ENCODE assay signal across 8 cellular contexts in genomic region chr11:447923-448731, GRCh38. TPM values are rescaled to one million over a fixed set of nuclear protein-coding genes. Genes with fewer than 3 reads are reported as not detected.
DNase-seq lines count a peak whose midpoint lies in the region; ATAC-seq, FAIRE-seq and TF ChIP-seq lines count a peak whose summit lies in the region.

No MANE protein-coding gene starts in this region.

- FAIRE-seq in GM12892 (lab: Jason Lieb, UNC) (peak; percentile 98), astrocyte (lab: Jason Lieb, UNC) (no peak)

- peaks cover 10% of the 10 kb centered on the region for H3K4me1 Mint-ChIP-seq in astrocyte (ENCODE audit: low read depth, unreplicated experiment)

- H3K9me3 ChIP-seq in astrocyte (ENCODE audit: insufficient read depth, low read depth, low read length), result no peaks in the 10 kb centered on the region

- H3K27me3 Mint-ChIP-seq in astrocyte (ENCODE audit: low read depth, unreplicated experiment), result no peaks in the 10 kb centered on the region

- H3K4me1 ChIP-seq in astrocyte (ENCODE audit: insufficient read depth, low read length), result peaks cover 12% of the 10 kb centered on the region

- no peaks in the 10 kb centered on the region for H3K9me3 Mint-ChIP-seq in astrocyte (ENCODE audit: unreplicated experiment)

- H3K36me3 ChIP-seq in astrocyte (ENCODE audit: insufficient read depth, low read length), result peaks cover 3% of the 10 kb centered on the region

- peak overlapping the region; percentile 73 for H3K9ac ChIP-seq in astrocyte (ENCODE audit: low read length)

- ATAC-seq in HG02885 (IDR thresholded peaks at IDR 0.05; ENCODE audit: poor library complexity, unreplicated experiment), result peak; percentile 49
- no peak for ATAC-seq in GM18870 (IDR thresholded peaks at IDR 0.05; ENCODE audit: unreplicated experiment)

- peak overlapping the region; percentile 78 for H3K27ac Mint-ChIP-seq in astrocyte (ENCODE audit: unreplicated experiment)

- H2AFZ ChIP-seq in astrocyte (ENCODE audit: low read depth, low read length), result peak overlapping the region; percentile 77

- peaks cover 6% of the 10 kb centered on the region for H3K36me3 Mint-ChIP-seq in astrocyte (ENCODE audit: low read depth, unreplicated experiment)

- TF ChIP-seq CTCF in astrocyte (IDR thresholded peaks at IDR 0.05; ENCODE audit: insufficient read depth, low read depth, low read length), result peak; percentile 67

- DNase-seq in GM12892 (ENCODE audit: insufficient read length) (peak; percentile 91), NCI-H187 treated with DMSO at 0.1 percent for 48 hours (lab: John Stamatoyannopoulos, UW) (peak; percentile 70), T-helper 22 cell (ENCODE audit: low read depth) (peak; percentile 87), astrocyte (ENCODE audit: low read depth) (peak; percentile 64), hippocampal formation (lab: John Stamatoyannopoulos, UW) (peak; percentile 87 to 90), retina (peak; percentile 95)

- peaks cover 34% of the 10 kb centered on the region for H3K79me2 ChIP-seq in astrocyte (ENCODE audit: insufficient read depth, low read length)

- peak overlapping the region; percentile 79 for H3K4me2 ChIP-seq in astrocyte (ENCODE audit: low read length)

- H3K27me3 ChIP-seq in astrocyte (ENCODE audit: insufficient read depth, low read length), result no peaks in the 10 kb centered on the region

- peak overlapping the region; percentile 79 for H3K27ac ChIP-seq in astrocyte (ENCODE audit: low read depth, low read length)

- TF ChIP-seq POLR2A in GM12892 (IDR thresholded peaks at IDR 0.05; ENCODE audit: low read depth, low read length), result peak; percentile 76

- H3K4me3 Mint-ChIP-seq in astrocyte (ENCODE audit: unreplicated experiment), result peak overlapping the region; percentile 86

- peaks cover 22% of the 10 kb centered on the region for H4K20me1 ChIP-seq in astrocyte (ENCODE audit: insufficient read depth, low read length)

- peak overlapping the region; percentile 58 for H3K4me3 ChIP-seq in astrocyte (ENCODE audit: insufficient read depth, low read depth, low read length)

RNA-seq across cellular contexts. Expression of gene PTDSS2, which starts 2.0 kb away (rescaled TPM):
- 7.3 TPM for polyA plus RNA-seq in GM12892 (2012; ENCODE audit: missing spikeins)
- total RNA-seq in astrocyte, result 40.3 and 47.3 TPM in 2 replicates

RNA-seq across cellular contexts. Expression of gene ANO9, which starts 6.3 kb away (rescaled TPM):
- polyA plus RNA-seq in GM12892 (2012; ENCODE audit: missing spikeins), result 32.2 TPM
- 0.82 and 1.9 TPM in 2 replicates for total RNA-seq in astrocyte

RNA-seq across cellular contexts. Expression of gene SIGIRR, which starts 33.3 kb away (rescaled TPM):
- 4.6 TPM for polyA plus RNA-seq in GM12892 (2012; ENCODE audit: missing spikeins)
- 6.2 and 7.2 TPM in 2 replicates for total RNA-seq in astrocyte

RNA-seq across cellular contexts. Expression of gene PKP3, which starts 54.1 kb away (rescaled TPM):
- not detected for polyA plus RNA-seq in GM12892 (2012; ENCODE audit: missing spikeins)
- total RNA-seq in astrocyte, result 1.1 and 2.1 TPM in 2 replicates

RNA-seq across cellular contexts. Expression of gene RNH1, which starts 58.9 kb away (rescaled TPM):
- 40.2 TPM for polyA plus RNA-seq in GM12892 (2012; ENCODE audit: missing spikeins)
- total RNA-seq in astrocyte, result 117 and 130 TPM in 2 replicates
